Comparison of ENCODE assay signal across 1 cellular context in the genomic region with DNA sequence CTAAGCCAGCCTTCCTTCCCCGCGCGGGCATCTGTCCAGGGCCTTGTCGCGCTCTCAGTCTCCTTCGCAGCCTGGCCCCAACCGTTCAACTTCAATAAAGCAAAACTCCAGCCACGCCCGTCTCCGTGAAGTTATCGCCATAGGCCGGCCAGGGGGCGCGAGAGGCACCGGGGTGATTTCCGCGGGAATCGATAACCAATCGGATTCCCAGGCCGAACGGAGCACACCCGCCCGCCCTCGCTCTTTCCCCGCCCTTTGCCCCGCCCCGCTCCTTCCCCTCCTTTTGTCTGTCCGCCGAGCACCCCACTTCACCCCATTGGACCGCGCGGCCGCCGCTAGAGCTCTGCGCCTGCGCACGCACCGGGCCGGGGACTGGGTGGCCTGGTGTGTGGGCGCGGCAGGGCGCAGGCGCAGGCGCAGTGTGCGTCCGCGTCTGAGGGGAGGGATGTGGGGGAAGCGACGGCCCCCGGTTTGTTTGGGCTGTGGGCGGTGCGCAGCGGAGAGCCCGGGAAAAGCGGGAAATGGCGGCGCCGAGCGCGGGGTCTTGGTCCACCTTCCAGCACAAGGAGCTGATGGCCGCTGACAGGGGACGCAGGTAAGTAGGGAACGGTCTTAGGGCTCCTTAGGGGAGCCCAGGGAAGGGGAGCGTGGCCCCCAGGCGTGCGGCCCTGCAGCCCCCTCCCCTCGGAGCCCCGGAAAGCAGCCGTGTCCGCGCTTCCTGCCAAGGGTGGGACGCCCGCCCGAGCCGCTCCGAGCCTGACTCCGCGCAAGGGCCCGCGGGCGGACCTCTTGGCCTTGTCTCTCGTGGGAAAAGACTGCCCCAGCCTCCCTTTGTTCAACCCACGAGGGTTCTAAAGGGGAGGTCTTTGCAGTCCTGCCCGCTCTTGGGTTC.
TF ChIP-seq lines count a peak whose summit lies in the region.

Gene CASP2, plus strand, starts transcription at position 417 of the 892 bp plus-strand sequence. Its CDS starts 105 bp downstream, at position 522.

TF ChIP-seq in K562, 482 proteins besides CTCF, POLR2A, EP300 and RAD21 (continued from another document):
- TF ChIP-seq BCLAF1 (IDR thresholded peaks at IDR 0.05; ENCODE audit: borderline replicate concordance in 1 of 2, control insufficient read depth in 1 of 2, low read depth in 2 of 2, low read length in 1 of 2) (0 out of 4 replicates have a peak, but pooled peaks of 1 of the 2 experiments have one; percentile 54), SREBF1 (IDR thresholded peaks at IDR 0.05; ENCODE audit: borderline replicate concordance, low read depth, low read length) (no peak), TAL1 (IDR thresholded peaks at IDR 0.05) (no peak), ZBTB8A (IDR thresholded peaks at IDR 0.05; ENCODE audit: partially characterized antibody) (no peak)
